8 cellular contexts compared by ENCODE assay signal in genomic region chr2:84904717-84905174, GRCh38. TPM values are rescaled to one million over a fixed set of nuclear protein-coding genes. Genes with fewer than 3 reads are reported as not detected.
A peak's percentile ranks its signal among the peaks of the same experiment; 100 is the strongest.
DNase-seq lines count a peak whose midpoint lies in the region; ATAC-seq and TF ChIP-seq lines count a peak whose summit lies in the region.

No MANE protein-coding gene starts in this region.

- H3K9me2 ChIP-seq in GM23338 (ENCODE audit: insufficient read depth), result peaks cover 8% of the 10 kb centered on the region

- H3K4me3 Mint-ChIP-seq in GM23338 (peak overlapping the region; percentile 83), T-cell (peak overlapping the region; percentile 91 to 96 (median 94)), memory B cell (peak overlapping the region; percentile 90)

- H2AFZ ChIP-seq in GM23338, result peak overlapping the region; percentile 89; the same call in 1 of the 2 replicates

- H3K27ac ChIP-seq in GM23338 (ENCODE audit: low read depth), result no peak overlapping the region
- no peak overlapping the region for H3K27ac ChIP-seq in ectodermal cell (ENCODE audit: insufficient read depth, low read depth, low read length, poor library complexity, severe bottlenecking)
- H3K27ac ChIP-seq in thoracic aorta, result peak overlapping the region; percentile 75 to 93

- peaks cover 23% of the 10 kb centered on the region for H3K27me3 ChIP-seq in GM23338 (ENCODE audit: insufficient read depth)
- peaks cover 10% of the 10 kb centered on the region for H3K27me3 ChIP-seq in ectodermal cell (ENCODE audit: control insufficient read depth, insufficient read depth, low read length, poor library complexity, severe bottlenecking)
- H3K27me3 ChIP-seq in thoracic aorta (replicated peaks; ENCODE audit: insufficient read depth), result no peaks in the 10 kb centered on the region

- H4K20me1 ChIP-seq in GM23338 (replicated peaks; ENCODE audit: insufficient read depth), result no peaks in the 10 kb centered on the region

- peaks cover 27% of the 10 kb centered on the region for H3K27me3 Mint-ChIP-seq in GM23338 (ENCODE audit: insufficient read depth, low read depth, poor library complexity)
- no peaks in the 10 kb centered on the region for H3K27me3 Mint-ChIP-seq in T-cell
- H3K27me3 Mint-ChIP-seq in memory B cell, result no peaks in the 10 kb centered on the region

- H3K4me1 Mint-ChIP-seq in GM23338 (peaks cover 21% of the 10 kb centered on the region; the same call in 2 of the 3 replicates), T-cell (peaks cover 48 to 64% (median 59%) of the 10 kb centered on the region in 3 donors), memory B cell (peaks cover 32% of the 10 kb centered on the region)

- peaks cover 4% of the 10 kb centered on the region; the same call in 2 of the 3 replicates for H3K9me3 Mint-ChIP-seq in GM23338
- peaks cover 7 to 12% (median 7%) of the 10 kb centered on the region in 3 donors for H3K9me3 Mint-ChIP-seq in T-cell
- peaks cover 7% of the 10 kb centered on the region for H3K9me3 Mint-ChIP-seq in memory B cell

- H3F3A ChIP-seq in GM23338 (replicated peaks; ENCODE audit: low read depth), result peaks cover 3% of the 10 kb centered on the region; the same call in 1 of the 2 replicates

- no peaks in the 10 kb centered on the region for H3K9me3 ChIP-seq in ectodermal cell (ENCODE audit: control insufficient read depth, low read length)
- H3K9me3 ChIP-seq in thoracic aorta, result no peaks in the 10 kb centered on the region

- H3K4me2 ChIP-seq in GM23338, result peak overlapping the region; percentile 92

- H3K27ac Mint-ChIP-seq in GM23338 (no peak overlapping the region), T-cell (peak overlapping the region; percentile 93 to 94), memory B cell (peak overlapping the region; percentile 93)

- TF ChIP-seq CTCF in GM23338 (conservative IDR thresholded peaks at IDR 0.05; ENCODE audit: low read depth in 2 of 2) (no peak), thoracic aorta (IDR thresholded peaks at IDR 0.05) (no peak)

- H3K4me1 ChIP-seq in GM23338 (ENCODE audit: insufficient read depth), result peaks cover 10% of the 10 kb centered on the region
- no peaks in the 10 kb centered on the region for H3K4me1 ChIP-seq in ectodermal cell (ENCODE audit: control insufficient read depth, insufficient read depth, low read length)
- peaks cover 0 to 19% of the 10 kb centered on the region in 2 donors for H3K4me1 ChIP-seq in thoracic aorta (ENCODE audit: control insufficient read depth in 1 of 2, low read depth in 2 of 2)

- no peaks in the 10 kb centered on the region for H3K36me3 ChIP-seq in GM23338 (ENCODE audit: insufficient read depth)
- H3K36me3 ChIP-seq in ectodermal cell (ENCODE audit: control insufficient read depth, insufficient read depth, low read length), result peaks cover 7% of the 10 kb centered on the region
- H3K36me3 ChIP-seq in thoracic aorta, result no peaks in the 10 kb centered on the region

- peaks cover 30% of the 10 kb centered on the region for H3K36me3 Mint-ChIP-seq in GM23338 (ENCODE audit: low read depth)
- H3K36me3 Mint-ChIP-seq in T-cell, result peaks cover 16% of the 10 kb centered on the region
- H3K36me3 Mint-ChIP-seq in memory B cell, result peaks cover 21% of the 10 kb centered on the region

- DNase-seq in AG08395 (ENCODE audit: low spot score) (peak; percentile 41), GM23338 (ENCODE audit: low spot score) (peak; percentile 83), T-cell (peak in 11 of 34 experiments; percentile 12 to 52 (median 33)), memory B cell (ENCODE audit: low spot score in 2 of 2) (no peak), thoracic aorta (ENCODE audit: low spot score) (no peak), superior temporal gyrus (ENCODE audit: extremely low spot score) (no peak), KG1 (lab: John Stamatoyannopoulos, UW) (no peak)

- ATAC-seq in GM23338 (peak; percentile 64), T-cell (replicated peaks in 1 of 4) (peak in 2 of 4 experiments; percentile 4 to 13), memory B cell (ENCODE audit: low read depth) (no peak), thoracic aorta (ENCODE audit: insufficient number of reproducible peaks, low FRiP score, low read depth) (peak; percentile 46)

- CTCF ChIA-PET in T-cell (lab: Charles Lee), result interaction anchor here (0.6 to 1.6 kb wide), 3 partner anchors 19 to 22 kb away, joined by 3 to 4 read pairs (median 4); no protein-coding TSS in a partner anchor

- POLR2A ChIA-PET in T-cell (lab: Charles Lee), result interaction anchor here (0.6 to 2.2 kb wide), 5 partner anchors 16 to 370 kb away, joined by 3 to 9 read pairs (median 3); no protein-coding TSS in a partner anchor

- peak overlapping the region; percentile 95 for H3K4me3 ChIP-seq in GM23338
- H3K4me3 ChIP-seq in ectodermal cell (ENCODE audit: insufficient read depth, low read depth, low read length), result peak overlapping the region; percentile 94
- H3K4me3 ChIP-seq in thoracic aorta, result peak overlapping the region; percentile 97

- WGBS in ectodermal cell, 2 experiments, result 0% methylated on average over 13 to 16 of the region's 21 CpGs

- H3K79me2 ChIP-seq in GM23338 (replicated peaks; ENCODE audit: insufficient read depth), result peaks cover 7% of the 10 kb centered on the region

TF ChIP-seq in GM23338, 12 proteins besides CTCF, POLR2A, EP300 and RAD21 (continues in another document):
- TF ChIP-seq ZNF114 (CRISPR knock-in tag; IDR thresholded peaks at IDR 0.05) (no peak), CREB1 (CRISPR knock-in tag; IDR thresholded peaks at IDR 0.05; ENCODE audit: low read depth) (no peak)

RNA-seq across cellular contexts. Expression of gene TMSB10, which starts 0.7 kb away (rescaled TPM):
- 834 and 976 TPM in 2 replicates for total RNA-seq in GM23338 (2014; rRNA removed; shearing (Covaris generic))
- 2,942 and 3,166 TPM in 2 replicates for polyA plus RNA-seq in GM23338 (2016; fragmentation: Nextera tagmentation; extraction: Ambion mirVana)
- 1,000 to 10,000 TPM; 1,423 to 1,890 (median 1,689) TPM for total RNA-seq in T-cell
- polyA plus RNA-seq in ectodermal cell (2013, experiment 1 of 4), result 2,087 TPM
- polyA plus RNA-seq in ectodermal cell (2013, experiment 2 of 4), result 1,866 TPM
- 2,013 TPM for polyA plus RNA-seq in ectodermal cell (2013, experiment 3 of 4)
- 2,226 TPM for polyA plus RNA-seq in ectodermal cell (2013, experiment 4 of 4)
- total RNA-seq in thoracic aorta, result 1,000 to 10,000 TPM; 1,865 to 2,172 TPM

RNA-seq across cellular contexts. Expression of gene TRABD2A, which starts 23.9 kb away (rescaled TPM):
- 12.1 and 15.7 TPM in 2 replicates for total RNA-seq in GM23338 (2014; rRNA removed; shearing (Covaris generic))
- polyA plus RNA-seq in GM23338 (2016; fragmentation: Nextera tagmentation; extraction: Ambion mirVana), result 5.5 and 6.0 TPM in 2 replicates
- total RNA-seq in T-cell, result 100 to 1,000 TPM in 3 of 5 donors, 10 to 100 TPM in 2; 77.3 to 219 (median 106) TPM
- polyA plus RNA-seq in ectodermal cell (2013, experiment 1 of 4), result 6.1 TPM
- polyA plus RNA-seq in ectodermal cell (2013, experiment 2 of 4), result 5.3 TPM
- 4.8 TPM for polyA plus RNA-seq in ectodermal cell (2013, experiment 3 of 4)
- polyA plus RNA-seq in ectodermal cell (2013, experiment 4 of 4), result 5.4 TPM
- total RNA-seq in thoracic aorta, result 1 to 10 TPM in 1 of 2 donors, under 1 TPM in 1; 0.54 to 1.8 TPM

Comparison
In these comparisons a context has a peak if more than half of its experiments do, and no peak if none do; other contexts are left out.
1. DNase-seq: peak in AG08395 (single experiment) and GM23338 (single experiment); none in memory B cell (0 of 2), thoracic aorta (single experiment), superior temporal gyrus (single experiment) and KG1 (single experiment).
2. H3K27ac ChIP-seq: peak in thoracic aorta (2 of 2); none in GM23338 (single experiment) and ectodermal cell (single experiment).
3. Peak in every context shown above with its lines, with median percentiles within 50 percentile points of each other: H3K4me3 ChIP-seq and H3K4me3 Mint-ChIP-seq.